Comparison of ENCODE assay signal across 1 cellular context in genomic region chr1:65232402-65233122, GRCh38.
TF ChIP-seq lines count a peak whose summit lies in the region.

No MANE protein-coding gene starts in this region.

TF ChIP-seq in K562, 482 proteins besides CTCF, POLR2A, EP300 and RAD21 (continued from another document):
- TF ChIP-seq ARID4B (CRISPR knock-in tag; IDR thresholded peaks at IDR 0.05) (no peak), ZKSCAN1 (IDR thresholded peaks at IDR 0.05; ENCODE audit: low read depth, low read length) (no peak), CBX3 (IDR thresholded peaks at IDR 0.05; ENCODE audit: borderline replicate concordance in 1 of 2, low read length in 2 of 2) (no peak), GTF2E2 (tag; IDR thresholded peaks at IDR 0.05) (no peak), ZNF253 (CRISPR knock-in tag; conservative IDR thresholded peaks at IDR 0.05) (no peak), JUND (IDR thresholded peaks at IDR 0.05; ENCODE audit: borderline replicate concordance, low read depth, low read length) (peak; percentile 57; the same call in 1 of the 2 replicates), JUND (tag; IDR thresholded peaks at IDR 0.05; ENCODE audit: borderline replicate concordance, low read depth, low read length) (peak; percentile 61; the same call in 1 of the 3 replicates), SPI1 (IDR thresholded peaks at IDR 0.05; ENCODE audit: borderline replicate concordance, low read depth, low read length) (peak; percentile 78; the same call in 1 of the 2 replicates), EHMT2 (IDR thresholded peaks at IDR 0.05) (0 out of 2 replicates have a peak, but pooled peaks have one; percentile 29), ZBED1 (IDR thresholded peaks at IDR 0.05) (no peak), ZNF609 (CRISPR knock-in tag; IDR thresholded peaks at IDR 0.05; ENCODE audit: borderline replicate concordance) (no peak), ATF7 (IDR thresholded peaks at IDR 0.05) (peak; percentile 18; the same call in 1 of the 2 replicates), RCOR1 (IDR thresholded peaks at IDR 0.05; ENCODE audit: borderline replicate concordance in 1 of 2, low read depth in 2 of 2, low read length in 2 of 2) (peak in 1 of 2 experiments; percentile 80; a peak in 2 of 4 replicates), MNT (conservative IDR thresholded peaks at IDR 0.05) (peak; percentile 11 to 30; a peak in 2 of 4 replicates), NCOA1 (IDR thresholded peaks at IDR 0.05; ENCODE audit: low read depth) (no peak), ZNF280B (CRISPR knock-in tag; IDR thresholded peaks at IDR 0.05) (no peak), HDAC6 (IDR thresholded peaks at IDR 0.05; ENCODE audit: low read depth, low read length) (no peak), MYBL2 (IDR thresholded peaks at IDR 0.05; ENCODE audit: low read depth) (no peak), MYBL2 (CRISPR knock-in tag; IDR thresholded peaks at IDR 0.05; ENCODE audit: borderline replicate concordance) (no peak), ZNF232 (CRISPR knock-in tag; IDR thresholded peaks at IDR 0.05) (no peak), CC2D1A (IDR thresholded peaks at IDR 0.05) (no peak), CEBPB (tag; IDR thresholded peaks at IDR 0.05) (peak; percentile 77), DEAF1 (CRISPR knock-in tag; IDR thresholded peaks at IDR 0.05) (0 out of 2 replicates have a peak, but pooled peaks have one; percentile 13), CREB3 (tag; conservative IDR thresholded peaks at IDR 0.05; ENCODE audit: low read depth) (no peak), ZNF384 (IDR thresholded peaks at IDR 0.05; ENCODE audit: low read depth, low read length) (peak; percentile 74), CTBP1 (IDR thresholded peaks at IDR 0.05; ENCODE audit: borderline replicate concordance) (peak; percentile 19; the same call in 1 of the 2 replicates), CREM (IDR thresholded peaks at IDR 0.05; ENCODE audit: low read depth) (no peak), E2F5 (CRISPR knock-in tag; IDR thresholded peaks at IDR 0.05) (no peak), DACH1 (IDR thresholded peaks at IDR 0.05; ENCODE audit: partially characterized antibody) (no peak), BCOR (IDR thresholded peaks at IDR 0.05) (0 out of 2 replicates have a peak, but pooled peaks have one; percentile 31), TEAD4 (IDR thresholded peaks at IDR 0.05; ENCODE audit: low read length) (peak; percentile 62; the same call in 1 of the 2 replicates), TEAD4 (CRISPR knock-in tag; IDR thresholded peaks at IDR 0.05; ENCODE audit: borderline replicate concordance) (no peak), FOXA1 (IDR thresholded peaks at IDR 0.05; ENCODE audit: borderline replicate concordance) (no peak), TAL1 (IDR thresholded peaks at IDR 0.05) (0 out of 2 replicates have a peak, but pooled peaks have one; percentile 12), MLX (CRISPR knock-in tag; conservative IDR thresholded peaks at IDR 0.05) (no peak), FOXJ3 (CRISPR knock-in tag; IDR thresholded peaks at IDR 0.05) (no peak), HIVEP1 (CRISPR knock-in tag; IDR thresholded peaks at IDR 0.05) (0 out of 2 replicates have a peak, but pooled peaks have one; percentile 21), TCF3 (CRISPR knock-in tag; IDR thresholded peaks at IDR 0.05) (peak; percentile 26; the same call in 1 of the 2 replicates), TAF15 (IDR thresholded peaks at IDR 0.05; ENCODE audit: low read depth, low read length) (no peak), SOX6 (IDR thresholded peaks at IDR 0.05) (0 out of 2 replicates have a peak, but pooled peaks have one; percentile 10)
